Comparison of ENCODE assay signal across 36 cellular contexts in the genomic region with DNA sequence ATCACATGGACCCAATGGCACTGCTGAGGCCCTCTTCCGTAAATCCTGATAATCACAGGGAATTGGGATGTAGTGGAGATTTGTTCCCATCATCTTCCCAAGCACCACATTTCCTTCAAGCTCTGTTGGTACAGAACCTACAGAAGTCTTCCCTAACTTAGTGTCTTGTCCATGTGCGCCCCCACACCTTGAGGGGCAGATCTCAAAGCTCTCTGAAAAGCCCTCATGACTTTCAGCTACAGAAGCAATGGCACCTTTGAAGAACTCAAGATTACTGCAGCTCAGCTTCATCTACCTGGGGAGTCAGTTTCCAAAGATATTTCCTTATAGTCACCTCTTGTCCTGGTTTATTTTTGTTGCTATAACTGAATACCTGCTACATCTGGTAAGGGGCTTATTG. TPM values are rescaled to one million over a fixed set of nuclear protein-coding genes. Genes with fewer than 3 reads are reported as not detected.
"Had no signal": no experiment of that assay in that cellular context is flagged by ENCODE, and none has a peak within 500 bp of the region (broad histone marks: within the 10 kb centered on the region; RNA-seq: fewer than 3 reads in every experiment).

No MANE protein-coding gene starts in this region.

- DNase-seq: Karpas-422, Kasumi-1, MG63, MM.1S, MV-4-11, NCI-H1048, NCI-H1092, NCI-H1105, NCI-H1105 treated with DMSO at 0.1 percent for 48 hours, NCI-H1417, NCI-H1417 treated with DMSO at 0.1 percent for 48 hours, NCI-H1436, NCI-H1436 treated with DMSO at 0.1 percent for 48 hours, NCI-H146, NCI-H1694, NCI-H1694 treated with DMSO at 0.1 percent for 48 hours, NCI-H187, NCI-H187 treated with DMSO at 0.1 percent for 48 hours, NCI-H1930, NCI-H2029, NCI-H2029 treated with DMSO at 0.1 percent for 48 hours, NCI-H2081, NCI-H2081 treated with DMSO at 0.1 percent for 48 hours, NCI-H2107, NCI-H2171, NCI-H2171 treated with DMSO at 0.1 percent for 48 hours, NCI-H2227 treated with DMSO at 0.1 percent for 48 hours, NCI-H226, NCI-H345, NCI-H446, NCI-H446 treated with DMSO at 0.1 percent for 48 hours, NCI-H510A, NCI-H510A treated with DMSO at 0.1 percent for 48 hours had no signal

RNA-seq across cellular contexts. Expression of gene MYF5, which starts 54.2 kb away (rescaled TPM):
- total RNA-seq: M059J, MCF 10A, NCI-H460 had no signal
